ENCODE assay signal across 21 cellular contexts in genomic region chr5:178107889-178108288, GRCh38. TPM values are rescaled to one million over a fixed set of nuclear protein-coding genes. Genes with fewer than 3 reads are reported as not detected.
DNase-seq lines count a peak whose midpoint lies in the region; ATAC-seq and TF ChIP-seq lines count a peak whose summit lies in the region.
"Had no signal": no experiment of that assay in that cellular context is flagged by ENCODE, and none has a peak within 500 bp of the region (broad histone marks: within the 10 kb centered on the region; RNA-seq: fewer than 3 reads in every experiment).

No MANE protein-coding gene starts in this region.

- DNase-seq in DMS 273 (lab: John Stamatoyannopoulos, UW; ENCODE audit: unreplicated experiment) (peak; percentile 21), DMS 273 treated with DMSO at 0.1 percent for 48 hours (lab: John Stamatoyannopoulos, UW) (no peak), WTC11 (ENCODE audit: low spot score) (no peak), islet precursor cell (peak; percentile 71), UCSD-AML1 (lab: John Stamatoyannopoulos, UW; ENCODE audit: unreplicated experiment) (no peak), NCI-H128 (lab: John Stamatoyannopoulos, UW; ENCODE audit: unreplicated experiment) (no peak)
- DNase-seq in stimulated activated CD4-positive, alpha-beta T cell treated with anti-CD3 and anti-CD28 coated beads, Interleukin-2, amount 100 ng/mL, for 48 hours, result no peak
- DNase-seq: activated CD4-positive, alpha-beta T cell treated with anti-CD3 and anti-CD28 coated beads, Interleukin-2, amount 10 ng/mL, durations not matched to agents 24 days and 14 days; activated gamma-delta T cell treated with Interleukin-2 at 50 U/mL for 16 hours; activated naive CD8-positive, alpha-beta T cell treated with anti-CD3 and anti-CD28 coated beads, Interleukin-2, amount 50 U/mL, for 24 hours; activated T-cell treated with anti-CD3 and anti-CD28 coated beads, Interleukin-2, amount 50 U/mL, for 24 hours; AML-193; CD8-positive, alpha-beta memory T cell; central memory CD4-positive, alpha-beta T cell; foreskin keratinocyte; heart right ventricle; immature natural killer cell; stimulated activated CD4-positive, alpha-beta T cell treated with anti-CD3 and anti-CD28 coated beads, Interleukin-15, amount 100 ng/mL, for 24 hours; stimulated activated naive CD8-positive, alpha-beta T cell treated with anti-CD3 and anti-CD28 coated beads, Interleukin-15, Interleukin-2, amounts not matched to agents 100 U/mL and 50 U/mL, for 24 hours had no signal

- no peak overlapping the region for H3K4me3 Mint-ChIP-seq in WTC11
- H3K4me3 Mint-ChIP-seq in stimulated activated memory B cell treated with anti-CD40 and anti-IgM and Interleukin-4, amounts not matched to agents 10 μg/mL and 1 μg/mL and 100 μg/mL, for 72 hours, result no peak overlapping the region
- H3K4me3 Mint-ChIP-seq: activated CD4-positive, alpha-beta T cell treated with anti-CD3 and anti-CD28 coated beads, Interleukin-2, amount 10 ng/mL, durations not matched to agents 24 days and 14 days; activated naive CD8-positive, alpha-beta T cell treated with anti-CD3 and anti-CD28 coated beads, Interleukin-2, amount 50 U/mL, for 24 hours; activated T-cell treated with anti-CD3 and anti-CD28 coated beads, Interleukin-2, amount 50 U/mL, for 24 hours; immature natural killer cell; nephron had no signal

- POLR2A ChIA-PET in WTC11 (lab: Charles Lee), result interaction anchor here (0.7 kb wide), 1 partner anchor 23 kb away, joined by 5 read pairs; the partner anchor contains the start of gene RMND5B

- H3K9me3 Mint-ChIP-seq in WTC11, result peaks cover 5% of the 10 kb centered on the region; the same call in 1 of the 2 replicates
- no peaks in the 10 kb centered on the region for H3K9me3 Mint-ChIP-seq in stimulated activated memory B cell treated with anti-CD40 and anti-IgM and Interleukin-4, amounts not matched to agents 10 μg/mL and 1 μg/mL and 100 μg/mL, for 72 hours
- H3K9me3 Mint-ChIP-seq: activated T-cell treated with anti-CD3 and anti-CD28 coated beads, Interleukin-2, amount 50 U/mL, for 24 hours; CD8-positive, alpha-beta memory T cell; immature natural killer cell; nephron had no signal

- no peaks in the 10 kb centered on the region; the same call in 1 of the 2 replicates for H3K27me3 Mint-ChIP-seq in WTC11 (ENCODE audit: low read depth)
- H3K27me3 Mint-ChIP-seq in stimulated activated memory B cell treated with anti-CD40 and anti-IgM and Interleukin-4, amounts not matched to agents 10 μg/mL and 1 μg/mL and 100 μg/mL, for 72 hours, result no peaks in the 10 kb centered on the region
- H3K27me3 Mint-ChIP-seq: activated T-cell treated with anti-CD3 and anti-CD28 coated beads, Interleukin-2, amount 50 U/mL, for 24 hours; CD8-positive, alpha-beta memory T cell had no signal

- CTCF ChIA-PET in WTC11 (lab: Charles Lee), result interaction anchor here (0.8 to 3.6 kb wide), 8 partner anchors 9 to 38 kb away, joined by 3 to 23 read pairs (median 6); no protein-coding TSS in a partner anchor

- H3K4me1 Mint-ChIP-seq in WTC11, result peaks cover 16% of the 10 kb centered on the region
- H3K4me1 Mint-ChIP-seq in stimulated activated memory B cell treated with anti-CD40 and anti-IgM and Interleukin-4, amounts not matched to agents 10 μg/mL and 1 μg/mL and 100 μg/mL, for 72 hours, result peaks cover 65% of the 10 kb centered on the region

- H3K27ac Mint-ChIP-seq in WTC11, result 0 out of 2 replicates have a peak overlapping the region, but pooled peaks have one; percentile 6
- H3K27ac Mint-ChIP-seq in stimulated activated memory B cell treated with anti-CD40 and anti-IgM and Interleukin-4, amounts not matched to agents 10 μg/mL and 1 μg/mL and 100 μg/mL, for 72 hours, result peak overlapping the region; percentile 7
- H3K27ac Mint-ChIP-seq: activated CD4-positive, alpha-beta T cell treated with anti-CD3 and anti-CD28 coated beads, Interleukin-2, amount 10 ng/mL, durations not matched to agents 24 days and 14 days; activated naive CD8-positive, alpha-beta T cell treated with anti-CD3 and anti-CD28 coated beads, Interleukin-2, amount 50 U/mL, for 24 hours; activated T-cell treated with anti-CD3 and anti-CD28 coated beads, Interleukin-2, amount 50 U/mL, for 24 hours; immature natural killer cell; nephron had no signal

- no peaks in the 10 kb centered on the region for H3K36me3 Mint-ChIP-seq in WTC11
- H3K36me3 Mint-ChIP-seq in stimulated activated memory B cell treated with anti-CD40 and anti-IgM and Interleukin-4, amounts not matched to agents 10 μg/mL and 1 μg/mL and 100 μg/mL, for 72 hours, result no peaks in the 10 kb centered on the region
- H3K36me3 Mint-ChIP-seq: CD8-positive, alpha-beta memory T cell; immature natural killer cell had no signal

- ATAC-seq in WTC11, result peak; percentile 66
- ATAC-seq in stimulated activated memory B cell treated with anti-CD40 and anti-IgM and Interleukin-4, amounts not matched to agents 10 μg/mL and 1 μg/mL and 100 μg/mL, for 72 hours, result no peak
- ATAC-seq: activated naive CD8-positive, alpha-beta T cell treated with anti-CD3 and anti-CD28 coated beads, Interleukin-2, amount 50 U/mL, for 24 hours; heart right ventricle; stimulated activated naive CD8-positive, alpha-beta T cell treated with anti-CD3 and anti-CD28 coated beads, Interleukin-15, Interleukin-2, amounts not matched to agents 100 U/mL and 50 U/mL, for 24 hours had no signal

- no peak for TF ChIP-seq CTCF in WTC11 (IDR thresholded peaks at IDR 0.05)

TF ChIP-seq in WTC11, 78 proteins besides CTCF, POLR2A, EP300 and RAD21 (continues in another document):
- TF ChIP-seq E2F5 (CRISPR knock-in tag; IDR thresholded peaks at IDR 0.05) (no peak), PRDM15 (CRISPR knock-in tag; IDR thresholded peaks at IDR 0.05) (peak; percentile 97), PREB (CRISPR knock-in tag; IDR thresholded peaks at IDR 0.05; ENCODE audit: borderline replicate concordance) (no peak), NR3C1 (CRISPR knock-in tag; conservative IDR thresholded peaks at IDR 0.05; ENCODE audit: low read depth) (no peak), GTF2I (CRISPR knock-in tag; conservative IDR thresholded peaks at IDR 0.05) (no peak)

RNA-seq across cellular contexts. Expression of gene N4BP3, which starts 5.4 kb away (rescaled TPM):
- 40.3 to 46.2 TPM (median 41.6 TPM) in 3 replicates for total RNA-seq in WTC11 (2021)

RNA-seq across cellular contexts. Expression of gene RMND5B, which starts 22.9 kb away (rescaled TPM):
- 86.1 to 93.3 TPM (median 92.5 TPM) in 3 replicates for total RNA-seq in WTC11 (2021)

RNA-seq across cellular contexts. Expression of gene NHP2, which starts 45.8 kb away (rescaled TPM):
- 263 to 269 TPM (median 264 TPM) in 3 replicates for total RNA-seq in WTC11 (2021)

Comparison
In these comparisons a context has a peak if more than half of its experiments do, and no peak if none do; other contexts are left out.
1. DNase-seq: peak in DMS 273 (single experiment) and islet precursor cell (single experiment); none in DMS 273 treated with DMSO at 0.1 percent for 48 hours (single experiment), WTC11 (single experiment), stimulated activated CD4-positive, alpha-beta T cell treated with anti-CD3 and anti-CD28 coated beads, Interleukin-2, amount 100 ng/mL, for 48 hours (0 of 2), UCSD-AML1 (single experiment) and NCI-H128 (single experiment).